8 cellular contexts compared by ENCODE assay signal in genomic region chr6:37102299-37103168, GRCh38.
DNase-seq lines count a peak whose midpoint lies in the region; ATAC-seq and TF ChIP-seq lines count a peak whose summit lies in the region.

No MANE protein-coding gene starts in this region.

- H3K9me2 ChIP-seq in SK-N-SH, result no peaks in the 10 kb centered on the region

- H3K4me3 ChIP-seq in HAP-1 (peak overlapping the region; percentile 4), SK-N-SH (ENCODE audit: low read depth in 2 of 2, low read length in 1 of 2) (peak overlapping the region; percentile 42 to 56), suprapubic skin (peak overlapping the region; percentile 53)

- H3K27me3 ChIP-seq in HAP-1 (ENCODE audit: low read depth) (no peaks in the 10 kb centered on the region), SK-N-SH (ENCODE audit: insufficient read depth) (no peaks in the 10 kb centered on the region), suprapubic skin (no peaks in the 10 kb centered on the region)

- TF ChIP-seq POLR2A in suprapubic skin (IDR thresholded peaks at IDR 0.05), result peak in 1 of 2 donors; percentile 54

- peak overlapping the region; percentile 80 for H3K9ac ChIP-seq in SK-N-SH

- H3K9me3 ChIP-seq in HAP-1 (no peaks in the 10 kb centered on the region), SK-N-SH (no peaks in the 10 kb centered on the region), suprapubic skin (no peaks in the 10 kb centered on the region)

- no peaks in the 10 kb centered on the region for H3K9me3 Mint-ChIP-seq in activated naive CD4-positive, alpha-beta T cell treated with anti-CD3 and anti-CD28 coated beads, Interleukin-2, amount 50 U/mL, for 72 hours

- peak overlapping the region; percentile 72 for H3K4me2 ChIP-seq in SK-N-SH

- CTCF ChIA-PET in SK-N-SH (lab: Yijun Ruan, JAX), result interaction anchor here (0.5 to 4.5 kb wide), 10 partner anchors 20 to 105 kb away, joined by 3 to 29 read pairs (median 3); partner anchors contain the start of gene PIM1

- peaks cover 20% of the 10 kb centered on the region for H3K4me1 ChIP-seq in HAP-1
- H3K4me1 ChIP-seq in SK-N-SH (ENCODE audit: control insufficient read depth in 1 of 2, insufficient read depth in 2 of 2, low read depth in 1 of 2, low read length in 1 of 2), result peaks cover 18 to 27% of the 10 kb centered on the region in 2 experiments
- peaks cover 40% of the 10 kb centered on the region for H3K4me1 ChIP-seq in suprapubic skin

- no peaks in the 10 kb centered on the region for H3K36me3 Mint-ChIP-seq in activated naive CD4-positive, alpha-beta T cell treated with anti-CD3 and anti-CD28 coated beads, Interleukin-2, amount 50 U/mL, for 72 hours

- no peaks in the 10 kb centered on the region for H3K36me3 ChIP-seq in HAP-1 (replicated peaks)
- H3K36me3 ChIP-seq in SK-N-SH (replicated peaks in 1 of 2; ENCODE audit: control insufficient read depth in 1 of 2, insufficient read depth in 2 of 2, low read length in 1 of 2), result no peaks in the 10 kb centered on the region
- H3K36me3 ChIP-seq in suprapubic skin, result no peaks in the 10 kb centered on the region

- H3K27ac Mint-ChIP-seq in activated naive CD4-positive, alpha-beta T cell treated with anti-CD3 and anti-CD28 coated beads, Interleukin-2, amount 50 U/mL, for 72 hours, result peak overlapping the region; percentile 89 to 96

- WGBS in SK-N-SH (ENCODE audit: low lambda C conversion rate), result 3% methylated on average over 13 of the region's 36 CpGs
- WGBS in suprapubic skin, result 2% methylated on average over 29 of the region's 36 CpGs

- H4K20me1 ChIP-seq in SK-N-SH (ENCODE audit: insufficient read depth), result no peaks in the 10 kb centered on the region

- peak; percentile 92 to 96 for ATAC-seq in activated naive CD4-positive, alpha-beta T cell treated with anti-CD3 and anti-CD28 coated beads, Interleukin-2, amount 50 U/mL, for 72 hours

- peaks cover 6% of the 10 kb centered on the region for H3F3A ChIP-seq in SK-N-SH (replicated peaks; ENCODE audit: insufficient read depth)

- in situ Hi-C loops in HAP-1 (cut with MboI; ENCODE audit: low sequenced_read_pairs), result no loop called here

- peak overlapping the region; percentile 86 to 93 for H3K27ac ChIP-seq in SK-N-SH (ENCODE audit: low read depth in 2 of 2, low read length in 1 of 2)
- H3K27ac ChIP-seq in suprapubic skin, result peak overlapping the region; percentile 93

- TF ChIP-seq EP300 in SK-N-SH (IDR thresholded peaks at IDR 0.05; ENCODE audit: borderline replicate concordance in 1 of 2, low read depth in 1 of 2, low read length in 1 of 2), result peak in 1 of 2 experiments; percentile 48; a peak in 2 of 4 replicates
- no peak for TF ChIP-seq EP300 in suprapubic skin (IDR thresholded peaks at IDR 0.05)

- H2AFZ ChIP-seq in SK-N-SH (ENCODE audit: low read depth), result peak overlapping the region; percentile 86; the same call in 1 of the 2 replicates

- DNase-seq in ELF-1 (ENCODE audit: low read depth, low spot score) (peak; percentile 98), HAP-1 (ENCODE audit: low spot score in 2 of 2) (peak; percentile 79 to 88), MV-4-11 (lab: John Stamatoyannopoulos, UW) (peak; percentile 81), SK-N-SH (peak; percentile 94), glomerular visceral epithelial cell (ENCODE audit: extremely low spot score) (peak; percentile 92), occipital lobe (lab: John Stamatoyannopoulos, UW) (peak; percentile 84), suprapubic skin (ENCODE audit: low spot score in 2 of 2) (peak; percentile 92 to 94)
- DNase-seq in activated naive CD4-positive, alpha-beta T cell treated with anti-CD3 and anti-CD28 coated beads, Interleukin-2, amount 50 U/mL, for 72 hours (ENCODE audit: low spot score in 2 of 2), result peak; percentile 71 to 73

- TF ChIP-seq CTCF in SK-N-SH (IDR thresholded peaks at IDR 0.05), result no peak
- no peak for TF ChIP-seq CTCF in suprapubic skin (IDR thresholded peaks at IDR 0.05)

- H3K79me2 ChIP-seq in SK-N-SH (ENCODE audit: insufficient read depth), result no peaks in the 10 kb centered on the region

- peak; percentile 28; the same call in 1 of the 2 replicates for TF ChIP-seq RAD21 in SK-N-SH (IDR thresholded peaks at IDR 0.05; ENCODE audit: low read length)

- POLR2A ChIA-PET in SK-N-SH (lab: Yijun Ruan, JAX), result interaction anchor here (0.6 to 2.9 kb wide), 9 partner anchors 15 to 116 kb away, joined by 3 to 17 read pairs (median 5); partner anchors contain the start of genes MTCH1 and PIM1

TF ChIP-seq in SK-N-SH, 30 proteins besides CTCF, POLR2A, EP300 and RAD21 (continues in another document):
- TF ChIP-seq MXI1 (IDR thresholded peaks at IDR 0.05; ENCODE audit: low read depth, low read length), result peak; percentile 95
- TF ChIP-seq IRF3 (IDR thresholded peaks at IDR 0.05; ENCODE audit: low read depth, low read length), result no peak
- no peak for TF ChIP-seq EZH2phosphoT487 (IDR thresholded peaks at IDR 0.05; ENCODE audit: borderline replicate concordance, low read depth)
- TF ChIP-seq TAF1 (IDR thresholded peaks at IDR 0.05; ENCODE audit: borderline replicate concordance, low read depth, low read length), result no peak
- peak; percentile 80; the same call in 1 of the 2 replicates for TF ChIP-seq MAX (IDR thresholded peaks at IDR 0.05; ENCODE audit: low read depth)
- TF ChIP-seq TEAD4 (IDR thresholded peaks at IDR 0.05; ENCODE audit: borderline replicate concordance, insufficient read depth), result no peak
- TF ChIP-seq YY1 (IDR thresholded peaks at IDR 0.05; ENCODE audit: low read depth), result no peak
- no peak for TF ChIP-seq GATA2 (CRISPR knock-in tag; IDR thresholded peaks at IDR 0.05)
- TF ChIP-seq FOSL2 (IDR thresholded peaks at IDR 0.05; ENCODE audit: borderline replicate concordance, low read depth), result no peak
- 0 out of 2 replicates have a peak, but pooled peaks have one; percentile 11 for TF ChIP-seq NFIC (IDR thresholded peaks at IDR 0.05; ENCODE audit: borderline replicate concordance)
- TF ChIP-seq MEF2A (IDR thresholded peaks at IDR 0.05; ENCODE audit: borderline replicate concordance, low read depth), result no peak
- TF ChIP-seq ELF1 (IDR thresholded peaks at IDR 0.05), result peak; percentile 41; the same call in 1 of the 2 replicates
- 0 out of 2 replicates have a peak, but pooled peaks have one; percentile 2 for TF ChIP-seq SMC3 (IDR thresholded peaks at IDR 0.05; ENCODE audit: low read depth, low read length)
- TF ChIP-seq USF1 (IDR thresholded peaks at IDR 0.05; ENCODE audit: borderline replicate concordance, low read depth), result peak; percentile 46; the same call in 1 of the 2 replicates
- 0 out of 2 replicates have a peak, but pooled peaks have one; percentile 37 for TF ChIP-seq GABPA (IDR thresholded peaks at IDR 0.05; ENCODE audit: low read depth)
- no peak for TF ChIP-seq ZBTB33 (IDR thresholded peaks at IDR 0.05; ENCODE audit: borderline replicate concordance, low read depth)
- no peak for TF ChIP-seq RXRA (IDR thresholded peaks at IDR 0.05; ENCODE audit: borderline replicate concordance, low read depth)
- no peak for TF ChIP-seq USF2 (IDR thresholded peaks at IDR 0.05; ENCODE audit: borderline replicate concordance, low read depth, low read length)
- peak; percentile 90 for TF ChIP-seq RFX5 (IDR thresholded peaks at IDR 0.05; ENCODE audit: low read length)
- TF ChIP-seq JUND (IDR thresholded peaks at IDR 0.05), result no peak
- peak; percentile 77 for TF ChIP-seq CHD2 (IDR thresholded peaks at IDR 0.05; ENCODE audit: low read length, partially characterized antibody)
- no peak for TF ChIP-seq FOXJ3 (CRISPR knock-in tag; IDR thresholded peaks at IDR 0.05)
- TF ChIP-seq TCF12 (IDR thresholded peaks at IDR 0.05), result peak; percentile 21; the same call in 1 of the 2 replicates

Comparison
In these comparisons a context has a peak if more than half of its experiments do, and no peak if none do; other contexts are left out.
1. Peak in every context shown above with its lines: DNase-seq, ATAC-seq, H3K4me3 ChIP-seq and H3K27ac ChIP-seq.